27 cellular contexts compared by ENCODE assay signal in the genomic region with DNA sequence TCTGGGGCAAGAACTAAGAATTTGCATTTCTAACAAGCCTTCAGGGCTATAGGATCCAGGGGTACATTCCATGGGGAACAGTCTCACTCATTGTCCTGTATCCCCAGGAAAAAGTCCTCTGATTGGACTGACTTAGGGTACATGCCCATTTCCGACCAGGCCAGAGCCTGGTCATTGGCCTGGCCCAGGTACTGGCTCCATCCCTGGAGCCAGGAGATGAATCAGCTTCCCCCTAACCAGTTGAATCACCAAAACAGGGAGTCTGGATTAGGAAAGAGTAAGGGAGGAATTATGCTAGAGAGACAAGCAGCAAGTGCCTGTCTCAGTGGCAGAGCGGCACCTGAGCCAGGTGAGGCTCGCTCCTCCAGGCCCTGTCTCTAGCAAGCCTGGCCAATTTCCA.
DNase-seq lines count a peak whose midpoint lies in the region; ATAC-seq and TF ChIP-seq lines count a peak whose summit lies in the region.
"Had no signal": no experiment of that assay in that cellular context is flagged by ENCODE, and none has a peak within 500 bp of the region (broad histone marks: within the 10 kb centered on the region; RNA-seq: fewer than 3 reads in every experiment).

No MANE protein-coding gene starts in this region.

- ATAC-seq in omental fat pad (ENCODE audit: low FRiP score) = peak; percentile 40
- no peak for ATAC-seq in HG03159 (IDR thresholded peaks at IDR 0.05; ENCODE audit: unreplicated experiment)
- ATAC-seq in HG03095 (IDR thresholded peaks at IDR 0.05; ENCODE audit: unreplicated experiment) = no peak
- ATAC-seq: stimulated activated effector memory CD8-positive, alpha-beta T cell treated with anti-CD3 and anti-CD28 coated beads, Interleukin-12 subunit alpha, Interleukin-12 subunit beta, amount 100 ng/mL, for 72 hours had no signal

- no peaks in the 10 kb centered on the region for H3K9me3 ChIP-seq in vagina
- H3K9me3 ChIP-seq: BLaER1 treated with 17β-estradiol and CSF1 and Interleukin-3, amounts not matched to agents 10 nM and 100 nM; Peyer's patch; upper lobe of left lung had no signal

- H3K27me3 Mint-ChIP-seq in chondrocyte (ENCODE audit: low read depth) = no peaks in the 10 kb centered on the region
- H3K27me3 Mint-ChIP-seq: activated naive CD4-positive, alpha-beta T cell treated with anti-CD3 and anti-CD28 coated beads, Interleukin-2, amount 50 U/mL, for 24 hours had no signal

- H3K27me3 ChIP-seq in vagina = no peaks in the 10 kb centered on the region
- H3K27me3 ChIP-seq: BLaER1 treated with 17β-estradiol and CSF1 and Interleukin-3, amounts not matched to agents 10 nM and 100 nM; Peyer's patch; upper lobe of left lung had no signal

- H3K4me3 Mint-ChIP-seq in chondrocyte (ENCODE audit: unreplicated experiment) = no peak overlapping the region
- H3K4me3 Mint-ChIP-seq: activated naive CD4-positive, alpha-beta T cell treated with anti-CD3 and anti-CD28 coated beads, Interleukin-2, amount 50 U/mL, for 24 hours; nephron; stimulated activated effector memory CD8-positive, alpha-beta T cell treated with anti-CD3 and anti-CD28 coated beads, Interleukin-12 subunit alpha, Interleukin-12 subunit beta, amount 100 ng/mL, for 72 hours had no signal

- peaks cover 23% of the 10 kb centered on the region for H3K4me1 Mint-ChIP-seq in chondrocyte (ENCODE audit: low read depth)
- H3K4me1 Mint-ChIP-seq: activated naive CD4-positive, alpha-beta T cell treated with anti-CD3 and anti-CD28 coated beads, Interleukin-2, amount 50 U/mL, for 24 hours had no signal

- no peaks in the 10 kb centered on the region for H3K9me3 Mint-ChIP-seq in chondrocyte (ENCODE audit: low read depth)
- H3K9me3 Mint-ChIP-seq: activated naive CD4-positive, alpha-beta T cell treated with anti-CD3 and anti-CD28 coated beads, Interleukin-2, amount 50 U/mL, for 24 hours; nephron had no signal

- H3K27ac Mint-ChIP-seq in chondrocyte (ENCODE audit: unreplicated experiment) = no peak overlapping the region
- H3K27ac Mint-ChIP-seq: activated naive CD4-positive, alpha-beta T cell treated with anti-CD3 and anti-CD28 coated beads, Interleukin-2, amount 50 U/mL, for 24 hours; stimulated activated effector memory CD8-positive, alpha-beta T cell treated with anti-CD3 and anti-CD28 coated beads, Interleukin-12 subunit alpha, Interleukin-12 subunit beta, amount 100 ng/mL, for 72 hours had no signal

- TF ChIP-seq POLR2A in vagina (IDR thresholded peaks at IDR 0.05) = no peak

- DNase-seq in NCI-H226 (peak; percentile 14), epithelial cell of esophagus (ENCODE audit: low read depth) (peak; percentile 79), omental fat pad (ENCODE audit: low spot score) (no peak), vagina (ENCODE audit: extremely low spot score in 2 of 2) (no peak), chondrocyte (ENCODE audit: low spot score) (no peak), T1000 (lab: John Stamatoyannopoulos, UW) (no peak)
- DNase-seq: activated CD4-positive, alpha-beta T cell treated with anti-CD3 and anti-CD28 coated beads for 48 hours; activated T-cell treated with anti-CD3 and anti-CD28 coated beads for 4 hours; amygdala; foreskin melanocyte; GM23248; Kasumi-1; NCI-H1436 treated with DMSO at 0.1 percent for 48 hours; NCI-H2081 treated with DMSO at 0.1 percent for 48 hours; NCI-H345; NCI-H69; Peyer's patch; SIG-M5; T-helper 9 cell; upper lobe of left lung had no signal

- no peak overlapping the region for H3K4me3 ChIP-seq in epithelial cell of esophagus (ENCODE audit: low read length)
- no peak overlapping the region for H3K4me3 ChIP-seq in vagina
- H3K4me3 ChIP-seq: BLaER1 treated with 17β-estradiol and CSF1 and Interleukin-3, amounts not matched to agents 10 nM and 100 nM; GM23248; lung; Peyer's patch; upper lobe of left lung had no signal

- H3K27ac ChIP-seq in vagina = peak overlapping the region; percentile 36
- H3K27ac ChIP-seq: BLaER1 treated with 17β-estradiol and CSF1 and Interleukin-3, amounts not matched to agents 10 nM and 100 nM; GM23248; upper lobe of left lung had no signal

- intact Hi-C loops in vagina (cut with DNase I) = no loop called here

- TF ChIP-seq CTCF in epithelial cell of esophagus (IDR thresholded peaks at IDR 0.05; ENCODE audit: insufficient read depth, low read depth, low read length, missing control alignments) (no peak), omental fat pad (IDR thresholded peaks at IDR 0.05) (no peak), vagina (IDR thresholded peaks at IDR 0.05) (no peak), chondrocyte (IDR thresholded peaks at IDR 0.05) (no peak)

- H3K4me1 ChIP-seq in vagina = peaks cover 16% of the 10 kb centered on the region
- H3K4me1 ChIP-seq: BLaER1 treated with 17β-estradiol and CSF1 and Interleukin-3, amounts not matched to agents 10 nM and 100 nM; Peyer's patch; upper lobe of left lung had no signal

- no peaks in the 10 kb centered on the region for H3K36me3 Mint-ChIP-seq in chondrocyte (ENCODE audit: low read depth)
- H3K36me3 Mint-ChIP-seq: activated naive CD4-positive, alpha-beta T cell treated with anti-CD3 and anti-CD28 coated beads, Interleukin-2, amount 50 U/mL, for 24 hours; stimulated activated effector memory CD8-positive, alpha-beta T cell treated with anti-CD3 and anti-CD28 coated beads, Interleukin-12 subunit alpha, Interleukin-12 subunit beta, amount 100 ng/mL, for 72 hours had no signal

- no peaks in the 10 kb centered on the region for H3K36me3 ChIP-seq in vagina
- H3K36me3 ChIP-seq: BLaER1 treated with 17β-estradiol and CSF1 and Interleukin-3, amounts not matched to agents 10 nM and 100 nM; Peyer's patch; upper lobe of left lung had no signal

Comparison
In these comparisons a context has a peak if more than half of its experiments do, and no peak if none do; other contexts are left out.
1. DNase-seq: peak in NCI-H226 (single experiment) and epithelial cell of esophagus (single experiment); none in omental fat pad (single experiment), vagina (0 of 2), chondrocyte (single experiment) and T1000 (single experiment).